ENCODE assay signal across 1 cellular context in the genomic region with DNA sequence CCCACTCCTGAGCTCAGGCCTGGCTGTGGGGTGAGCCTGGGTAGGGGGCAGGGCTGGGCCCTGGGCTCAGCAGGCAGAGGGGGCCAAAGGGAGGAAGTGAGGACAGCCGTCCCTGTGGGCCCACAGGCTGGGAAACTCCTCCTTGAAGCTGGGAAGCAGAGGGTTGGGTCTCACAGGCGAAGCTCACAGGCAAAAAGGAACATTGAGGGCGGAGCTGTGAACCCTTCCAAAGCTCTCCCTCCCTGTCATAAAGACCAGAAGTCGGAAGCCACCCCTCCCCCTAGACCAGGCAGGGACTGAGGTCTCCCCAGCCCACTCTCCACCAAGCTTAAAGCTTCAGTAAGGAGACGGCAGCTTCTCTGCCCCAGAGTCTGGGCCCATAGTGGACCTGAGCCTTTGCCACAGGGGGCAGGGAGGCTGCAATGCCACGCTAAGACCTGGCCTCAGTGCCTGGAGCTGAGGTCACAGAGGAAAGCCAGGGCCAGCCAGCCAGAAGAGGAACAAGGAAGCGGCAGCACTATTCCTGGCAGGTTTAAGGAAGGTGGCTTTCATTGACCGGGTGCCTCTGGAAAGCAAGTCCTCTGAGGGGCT.
TF ChIP-seq lines count a peak whose summit lies in the region.

No MANE protein-coding gene starts in this region.

TF ChIP-seq in HEK293, 187 proteins besides CTCF, POLR2A, EP300 and RAD21 (continued from another document):
- peak; percentile 98 for TF ChIP-seq ZNF692 (tag by site-specific recombination; IDR thresholded peaks at IDR 0.05)
TF ChIP-seq in HEK293: peak in this region for 10.
